ENCODE assay signal across 19 cellular contexts in genomic region chr19:28595722-28596121, GRCh38.
"Had no signal": no experiment of that assay in that cellular context is flagged by ENCODE, and none has a peak within 500 bp of the region (broad histone marks: within the 10 kb centered on the region; RNA-seq: fewer than 3 reads in every experiment).

No MANE protein-coding gene starts in this region.

- H3K27ac Mint-ChIP-seq: IgD-negative memory B cell had no signal

- H3K4me3 ChIP-seq: SJSA1, SK-N-MC had no signal

- H3K27me3 ChIP-seq: SJSA1 had no signal

- H3K4me3 Mint-ChIP-seq: IgD-negative memory B cell had no signal

- H3K4me1 Mint-ChIP-seq: IgD-negative memory B cell had no signal

- H3K27me3 Mint-ChIP-seq: IgD-negative memory B cell had no signal

- FAIRE-seq: HTR-8/SVneo, RCC 7860 had no signal

- H3K9me3 ChIP-seq: SJSA1 had no signal

- H3K36me3 ChIP-seq: SJSA1 had no signal

- H3K27ac ChIP-seq: HL-60, SJSA1, SK-N-MC had no signal

- DNase-seq: KBM-7, NCI-H1105 treated with DMSO at 0.1 percent for 48 hours, NCI-H1694 treated with DMSO at 0.1 percent for 48 hours, NCI-H1930, NCI-H2081, NCI-H2107, NCI-H226, NCI-H446, NCI-H510A, NCI-H524 treated with DMSO at 0.1 percent for 48 hours, Right ventricle myocardium superior, RPMI8226, SIG-M5 had no signal
